10 cellular contexts compared by ENCODE assay signal in the genomic region with DNA sequence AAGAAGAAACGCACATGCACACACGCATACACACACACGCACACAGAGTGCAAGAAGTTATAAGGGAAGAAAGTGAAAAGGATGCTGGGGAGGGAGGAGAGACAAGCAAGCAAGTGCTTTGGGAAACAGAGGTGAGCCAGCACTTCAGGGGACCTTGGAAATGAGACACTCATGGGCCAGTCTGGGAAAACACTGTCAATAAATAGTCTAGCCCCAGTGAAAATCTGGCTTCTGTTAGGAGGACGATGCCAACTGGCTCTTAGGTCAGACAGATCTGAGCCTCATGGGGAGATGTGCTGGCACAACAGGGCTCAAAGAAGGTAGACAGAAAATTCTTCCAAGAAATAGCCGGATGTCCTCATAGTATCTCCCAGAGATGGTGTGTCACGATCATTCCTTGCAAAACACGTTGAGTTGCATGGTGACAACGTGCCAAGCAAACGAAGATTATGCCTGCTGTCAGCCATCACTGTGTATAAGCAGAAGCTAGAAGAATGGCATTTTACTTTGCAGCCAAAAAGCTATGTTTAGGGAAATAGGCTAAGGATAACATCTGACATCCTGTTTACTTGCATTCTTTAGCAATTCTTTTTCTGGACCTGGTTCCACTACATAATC. TPM values are rescaled to one million over a fixed set of nuclear protein-coding genes. Genes with fewer than 3 reads are reported as not detected.
DNase-seq lines count a peak whose midpoint lies in the region; ATAC-seq and TF ChIP-seq lines count a peak whose summit lies in the region.
"Had no signal": no experiment of that assay in that cellular context is flagged by ENCODE, and none has a peak within 500 bp of the region (broad histone marks: within the 10 kb centered on the region; RNA-seq: fewer than 3 reads in every experiment).

No MANE protein-coding gene starts in this region.

- TF ChIP-seq POLR2A in esophagus squamous epithelium (IDR thresholded peaks at IDR 0.05) = no peak

- no peak for TF ChIP-seq CTCF in PC-3 (conservative IDR thresholded peaks at IDR 0.05; ENCODE audit: low read depth, low read length)
- no peak for TF ChIP-seq CTCF in esophagus squamous epithelium (IDR thresholded peaks at IDR 0.05)

- no TSS peak for BruUV-seq in PC-3 (replicated peaks; lab: Mats Ljungman, UMichigan)

- H3K4me2 ChIP-seq in PC-3 (ENCODE audit: low read length) = peak overlapping the region; percentile 85

- H3K9me2 ChIP-seq in PC-3 (replicated peaks; ENCODE audit: low read length) = no peaks in the 10 kb centered on the region

- POLR2A ChIA-PET in PC-3 (lab: Charles Lee; ENCODE audit: unreplicated experiment) = no interaction called here

- H2AFZ ChIP-seq in PC-3 (ENCODE audit: low read length) = peak overlapping the region; percentile 73

- H3K27me3 Mint-ChIP-seq in stimulated activated naive CD8-positive, alpha-beta T cell treated with anti-CD3 and anti-CD28 coated beads, Interleukin-15, amount 100 ng/mL, for 72 hours = no peaks in the 10 kb centered on the region

- peak overlapping the region; percentile 58 for H3K4me3 ChIP-seq in PC-3 (ENCODE audit: low read length)
- H3K4me3 ChIP-seq in esophagus squamous epithelium = peak overlapping the region in 3 of 4 donors; percentile 27 to 44 (median 29)

- H3K27me3 ChIP-seq in PC-3 (ENCODE audit: low read length) (no peaks in the 10 kb centered on the region), esophagus squamous epithelium (no peaks in the 10 kb centered on the region)

- peak overlapping the region; percentile 74 to 90 for H3K4me3 Mint-ChIP-seq in stimulated activated naive CD8-positive, alpha-beta T cell treated with anti-CD3 and anti-CD28 coated beads, Interleukin-15, amount 100 ng/mL, for 72 hours

- H3K9me3 ChIP-seq in PC-3 (ENCODE audit: low read length) = no peaks in the 10 kb centered on the region
- no peaks in the 10 kb centered on the region for H3K9me3 ChIP-seq in esophagus squamous epithelium

- H3K9me3 Mint-ChIP-seq in stimulated activated naive CD8-positive, alpha-beta T cell treated with anti-CD3 and anti-CD28 coated beads, Interleukin-15, amount 100 ng/mL, for 72 hours = no peaks in the 10 kb centered on the region

- H3K4me1 ChIP-seq in PC-3 (ENCODE audit: insufficient read depth, low read length) = peaks cover 45% of the 10 kb centered on the region
- H3K4me1 ChIP-seq in esophagus squamous epithelium = no peaks in the 10 kb centered on the region

- DNase-seq in SIG-M5 treated with dmso at 0.1 percent for 504 hours (lab: John Stamatoyannopoulos, UW; ENCODE audit: unreplicated experiment) (peak; percentile 59), SIG-M5 (lab: John Stamatoyannopoulos, UW) (no peak), PC-3 (peak; percentile 79), esophagus squamous epithelium (lab: John Stamatoyannopoulos, UW) (no peak), NCI-H128 (lab: John Stamatoyannopoulos, UW; ENCODE audit: unreplicated experiment) (no peak)
- no peak for DNase-seq in stimulated activated naive CD8-positive, alpha-beta T cell treated with anti-CD3 and anti-CD28 coated beads, Interleukin-15, amount 100 ng/mL, for 72 hours
- DNase-seq: ACHN had no signal

- H3K9ac ChIP-seq in PC-3 (ENCODE audit: low read length) = no peak overlapping the region

- H3K4me1 Mint-ChIP-seq in stimulated activated naive CD8-positive, alpha-beta T cell treated with anti-CD3 and anti-CD28 coated beads, Interleukin-15, amount 100 ng/mL, for 72 hours = peaks cover 58% of the 10 kb centered on the region

- no peaks in the 10 kb centered on the region for H4K20me1 ChIP-seq in PC-3 (ENCODE audit: low read length)

- intact Hi-C loops in PC-3 (cut with micrococcal nuclease) (loop anchor here (5.0 kb wide), 1 partner anchor 69 kb away; no protein-coding TSS in a partner anchor), esophagus squamous epithelium (cut with DNase I) (no loop called here)

- ATAC-seq in PC-3 = peak; percentile 53
- peak; percentile 38 for ATAC-seq in stimulated activated naive CD8-positive, alpha-beta T cell treated with anti-CD3 and anti-CD28 coated beads, Interleukin-15, amount 100 ng/mL, for 72 hours
- ATAC-seq in HG03460 (IDR thresholded peaks at IDR 0.05; ENCODE audit: unreplicated experiment) = no peak
- no peak for ATAC-seq in HG03342 (IDR thresholded peaks at IDR 0.05; ENCODE audit: unreplicated experiment)
- ATAC-seq: HCT116 had no signal

- peak overlapping the region; percentile 97 to 98 for H3K27ac Mint-ChIP-seq in stimulated activated naive CD8-positive, alpha-beta T cell treated with anti-CD3 and anti-CD28 coated beads, Interleukin-15, amount 100 ng/mL, for 72 hours

- WGBS in esophagus squamous epithelium, 2 donors = 43 to 52% methylated on average over 6 to 9 of the region's 9 CpGs

- H3K27ac ChIP-seq in PC-3 (ENCODE audit: low read length) = peak overlapping the region; percentile 55
- H3K27ac ChIP-seq in esophagus squamous epithelium = peak overlapping the region in 2 of 4 donors; percentile 25 to 65

- CTCF ChIA-PET in PC-3 (lab: Charles Lee) = no interaction called here

- H3F3A ChIP-seq in PC-3 (ENCODE audit: low read length, unreplicated experiment) = peaks cover 6% of the 10 kb centered on the region

- no peaks in the 10 kb centered on the region for H3K36me3 ChIP-seq in PC-3 (ENCODE audit: low read depth, low read length)
- no peaks in the 10 kb centered on the region for H3K36me3 ChIP-seq in esophagus squamous epithelium

- no peaks in the 10 kb centered on the region for H3K79me2 ChIP-seq in PC-3 (ENCODE audit: low read length)

RNA-seq across cellular contexts. Expression of a gene that starts 0.6 kb away (rescaled TPM):
- total RNA-seq in PC-3 (2014; rRNA removed) (2.1 and 3.3 TPM in 2 replicates), esophagus squamous epithelium (10 to 100 TPM in 1 of 4 donors, 1 to 10 TPM in 2, under 1 TPM in 1; 0.61 to 10.5 (median 2.9) TPM)

Comparison
In these comparisons a context has a peak if more than half of its experiments do, and no peak if none do; other contexts are left out.
1. DNase-seq: peak in SIG-M5 treated with dmso at 0.1 percent for 504 hours (single experiment) and PC-3 (single experiment); none in SIG-M5 (single experiment), esophagus squamous epithelium (single experiment), stimulated activated naive CD8-positive, alpha-beta T cell treated with anti-CD3 and anti-CD28 coated beads, Interleukin-15, amount 100 ng/mL, for 72 hours (0 of 2) and NCI-H128 (single experiment).
2. ATAC-seq: peak in PC-3 (single experiment) and stimulated activated naive CD8-positive, alpha-beta T cell treated with anti-CD3 and anti-CD28 coated beads, Interleukin-15, amount 100 ng/mL, for 72 hours (single experiment); none in HG03460 (single experiment) and HG03342 (single experiment).